Comparison of ENCODE assay signal across 8 cellular contexts in genomic region chr22:36369004-36369921, GRCh38. TPM values are rescaled to one million over a fixed set of nuclear protein-coding genes. Genes with fewer than 3 reads are reported as not detected.
DNase-seq lines count a peak whose midpoint lies in the region; ATAC-seq, FAIRE-seq and TF ChIP-seq lines count a peak whose summit lies in the region.

No MANE protein-coding gene starts in this region.

- H3K4me3 ChIP-seq in left ventricle myocardium inferior (peak overlapping the region; percentile 58), mucosa of descending colon (no peak overlapping the region), transverse colon (peak overlapping the region in 2 of 4 donors; percentile 0 to 24)

- FAIRE-seq in GM12891 (lab: Jason Lieb, UNC), result no peak

- TF ChIP-seq CTCF in left ventricle myocardium inferior (IDR thresholded peaks at IDR 0.05; ENCODE audit: borderline replicate concordance) (no peak), mucosa of descending colon (IDR thresholded peaks at IDR 0.05) (no peak), transverse colon (IDR thresholded peaks at IDR 0.05) (peak in 1 of 5 experiments; percentile 7)

- DNase-seq in left ventricle myocardium inferior, result no peak
- DNase-seq in Right ventricle myocardium superior, result no peak
- DNase-seq in astrocyte of the hippocampus (ENCODE audit: low read depth, low spot score), result peak; percentile 57
- no peak for DNase-seq in mucosa of descending colon
- no peak for DNase-seq in transverse colon
- no peak for DNase-seq in NCI-H2107 (lab: John Stamatoyannopoulos, UW)
- no peak for DNase-seq in GM12891 (ENCODE audit: insufficient read length, low spot score)

- no peaks in the 10 kb centered on the region for H3K27me3 ChIP-seq in left ventricle myocardium inferior (ENCODE audit: low read depth)
- H3K27me3 ChIP-seq in transverse colon, result no peaks in the 10 kb centered on the region

- H3K27ac ChIP-seq in left ventricle myocardium inferior (replicated peaks) (peak overlapping the region; percentile 100), transverse colon (peak overlapping the region; percentile 96 to 100 (median 98))

- H3K4me1 ChIP-seq in left ventricle myocardium inferior (peaks cover 100% of the 10 kb centered on the region), mucosa of descending colon (ENCODE audit: low read depth) (peaks cover 98% of the 10 kb centered on the region), transverse colon (peaks cover 96 to 100% (median 100%) of the 10 kb centered on the region in 4 donors)

- H3K36me3 ChIP-seq in left ventricle myocardium inferior, result no peaks in the 10 kb centered on the region
- no peaks in the 10 kb centered on the region for H3K36me3 ChIP-seq in mucosa of descending colon (ENCODE audit: low read depth)
- H3K36me3 ChIP-seq in transverse colon, result no peaks in the 10 kb centered on the region

- ATAC-seq in Right ventricle myocardium superior (ENCODE audit: poor library complexity) (no peak), mucosa of descending colon (peak; percentile 20), HG03442 (IDR thresholded peaks at IDR 0.05; ENCODE audit: unreplicated experiment) (no peak)

- 24% methylated on average over 17 of the region's 19 CpGs; no CpG with 5 or more reads in 1 of the 2 donors for WGBS in transverse colon (ENCODE audit: low coverage in 1 of 2), 2 donors

- in situ Hi-C loops in transverse colon (cut with MboI; ENCODE audit: low pct_ligation_motif_present in 1 of 4, low pct_unique_long_range_greater_than_20kb in 1 of 4, low sequenced_read_pairs in 3 of 4), result no loop called here

- intact Hi-C loops in left ventricle myocardium inferior (cut with micrococcal nuclease), result no loop called here
- intact Hi-C loops in Right ventricle myocardium superior (cut with DNase I), result no loop called here
- intact Hi-C loops in mucosa of descending colon (cut with DNase I, micrococcal nuclease), result no loop called here
- intact Hi-C loops in transverse colon (cut with DNase I; ENCODE audit: low total_unique reads), result no loop called here

- no peaks in the 10 kb centered on the region for H3K9me3 ChIP-seq in left ventricle myocardium inferior (replicated peaks)
- no peaks in the 10 kb centered on the region for H3K9me3 ChIP-seq in mucosa of descending colon
- no peaks in the 10 kb centered on the region for H3K9me3 ChIP-seq in transverse colon

- no peak for TF ChIP-seq EP300 in transverse colon (IDR thresholded peaks at IDR 0.05; ENCODE audit: low read depth)

- TF ChIP-seq POLR2A in transverse colon (IDR thresholded peaks at IDR 0.05), result no peak
- TF ChIP-seq POLR2A in GM12891 (IDR thresholded peaks at IDR 0.05; ENCODE audit: low read depth, low read length), result no peak

TF ChIP-seq in GM12891, 5 proteins besides CTCF, POLR2A, EP300 and RAD21:
- TF ChIP-seq PAX5 (IDR thresholded peaks at IDR 0.05; ENCODE audit: insufficient read depth, low read length, severe bottlenecking) (no peak), TAF1 (IDR thresholded peaks at IDR 0.05; ENCODE audit: low read depth, low read length) (no peak), SPI1 (IDR thresholded peaks at IDR 0.05; ENCODE audit: low read depth, low read length) (no peak), POU2F2 (IDR thresholded peaks at IDR 0.05; ENCODE audit: low read depth, low read length) (no peak), POLR2AphosphoS5 (IDR thresholded peaks at IDR 0.05; ENCODE audit: low read depth, low read length) (no peak)
TF ChIP-seq in GM12891: peak in this region for 0.

RNA-seq across cellular contexts. Expression of gene MYH9, which starts 18.5 kb away (rescaled TPM):
- 150 TPM for total RNA-seq in left ventricle myocardium inferior
- total RNA-seq in Right ventricle myocardium superior, result 138 TPM
- 100 to 1,000 TPM; 501 to 831 (median 599) TPM for total RNA-seq in mucosa of descending colon
- 100 to 1,000 TPM; 385 to 511 (median 460) TPM for total RNA-seq in transverse colon
- polyA plus RNA-seq in GM12891 (2012; ENCODE audit: low read depth, missing spikeins), result 164 TPM
